ENCODE assay signal across 1 cellular context in the genomic region with DNA sequence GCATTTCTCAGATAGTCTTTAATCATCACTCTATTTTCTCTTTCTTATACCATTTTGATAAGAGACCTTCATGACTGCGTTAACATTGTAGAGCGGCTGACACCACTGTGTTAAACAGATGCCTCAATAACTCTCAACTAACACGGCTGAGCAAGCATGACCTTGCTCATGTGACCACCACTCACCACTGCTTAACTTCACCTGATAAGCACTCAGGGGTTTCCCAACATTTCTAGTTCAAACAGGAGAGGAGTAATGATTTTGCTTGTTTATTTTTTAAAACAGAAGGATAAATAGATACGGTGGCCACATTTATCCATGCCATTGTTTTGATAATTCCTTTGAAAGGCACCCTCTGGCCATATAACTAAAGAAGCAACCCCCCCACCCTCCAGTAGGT.
TF ChIP-seq lines count a peak whose summit lies in the region.

No MANE protein-coding gene starts in this region.

TF ChIP-seq in liver, 16 proteins besides CTCF, POLR2A, EP300 and RAD21 (continued from another document):
- TF ChIP-seq JUND (IDR thresholded peaks at IDR 0.05): peak in 1 of 2 donors; percentile 47
- TF ChIP-seq MAX (IDR thresholded peaks at IDR 0.05): peak; percentile 60
- TF ChIP-seq TAF1 (conservative IDR thresholded peaks at IDR 0.05): peak; percentile 25
- no peak for TF ChIP-seq HNF4G (IDR thresholded peaks at IDR 0.05)
- peak; percentile 48 for TF ChIP-seq YY1 (IDR thresholded peaks at IDR 0.05)
- TF ChIP-seq SP1 (IDR thresholded peaks at IDR 0.05): peak; percentile 69
- TF ChIP-seq, protein P1, sequence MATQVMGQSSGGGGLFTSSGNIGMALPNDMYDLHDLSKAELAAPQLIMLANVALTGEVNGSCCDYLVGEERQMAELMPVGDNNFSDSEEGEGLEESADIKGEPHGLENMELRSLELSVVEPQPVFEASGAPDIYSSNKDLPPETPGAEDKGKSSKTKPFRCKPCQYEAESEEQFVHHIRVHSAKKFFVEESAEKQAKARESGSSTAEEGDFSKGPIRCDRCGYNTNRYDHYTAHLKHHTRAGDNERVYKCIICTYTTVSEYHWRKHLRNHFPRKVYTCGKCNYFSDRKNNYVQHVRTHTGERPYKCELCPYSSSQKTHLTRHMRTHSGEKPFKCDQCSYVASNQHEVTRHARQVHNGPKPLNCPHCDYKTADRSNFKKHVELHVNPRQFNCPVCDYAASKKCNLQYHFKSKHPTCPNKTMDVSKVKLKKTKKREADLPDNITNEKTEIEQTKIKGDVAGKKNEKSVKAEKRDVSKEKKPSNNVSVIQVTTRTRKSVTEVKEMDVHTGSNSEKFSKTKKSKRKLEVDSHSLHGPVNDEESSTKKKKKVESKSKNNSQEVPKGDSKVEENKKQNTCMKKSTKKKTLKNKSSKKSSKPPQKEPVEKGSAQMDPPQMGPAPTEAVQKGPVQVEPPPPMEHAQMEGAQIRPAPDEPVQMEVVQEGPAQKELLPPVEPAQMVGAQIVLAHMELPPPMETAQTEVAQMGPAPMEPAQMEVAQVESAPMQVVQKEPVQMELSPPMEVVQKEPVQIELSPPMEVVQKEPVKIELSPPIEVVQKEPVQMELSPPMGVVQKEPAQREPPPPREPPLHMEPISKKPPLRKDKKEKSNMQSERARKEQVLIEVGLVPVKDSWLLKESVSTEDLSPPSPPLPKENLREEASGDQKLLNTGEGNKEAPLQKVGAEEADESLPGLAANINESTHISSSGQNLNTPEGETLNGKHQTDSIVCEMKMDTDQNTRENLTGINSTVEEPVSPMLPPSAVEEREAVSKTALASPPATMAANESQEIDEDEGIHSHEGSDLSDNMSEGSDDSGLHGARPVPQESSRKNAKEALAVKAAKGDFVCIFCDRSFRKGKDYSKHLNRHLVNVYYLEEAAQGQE (IDR thresholded peaks at IDR 0.05): peak; percentile 42
- TF ChIP-seq FOXA1 (IDR thresholded peaks at IDR 0.05): peak; percentile 53
